In genomic region chr14:89188492-89188891, GRCh38 we compare ENCODE assay signal across 1 cellular context.
TF ChIP-seq lines count a peak whose summit lies in the region.

No MANE protein-coding gene starts in this region.

TF ChIP-seq in liver, 16 proteins besides CTCF, POLR2A, EP300 and RAD21 (continued from another document):
- TF ChIP-seq REST (IDR thresholded peaks at IDR 0.05) = no peak
- TF ChIP-seq FOXA2 (IDR thresholded peaks at IDR 0.05) = no peak
- TF ChIP-seq NR2F2 (IDR thresholded peaks at IDR 0.05) = no peak
